ENCODE assay signal across 26 cellular contexts in the genomic region with DNA sequence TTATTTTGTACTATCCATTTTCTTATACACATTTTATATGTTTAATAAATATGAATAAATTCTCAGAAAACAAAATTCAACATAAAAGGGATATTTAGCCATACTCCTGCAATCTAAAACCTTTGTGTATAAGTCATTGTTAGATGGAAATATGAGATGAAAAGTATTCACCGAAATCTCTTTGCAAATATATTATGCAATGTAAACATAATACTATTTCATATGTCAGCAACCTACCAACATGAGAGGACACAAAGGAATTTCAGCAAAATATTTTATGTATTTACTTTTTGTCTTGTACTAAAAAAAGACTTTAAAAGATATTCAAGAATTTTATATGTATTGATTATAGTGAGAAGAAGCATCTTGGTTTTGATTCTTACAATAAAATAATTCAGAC.
DNase-seq lines count a peak whose midpoint lies in the region; ATAC-seq, FAIRE-seq and TF ChIP-seq lines count a peak whose summit lies in the region.
"Had no signal": no experiment of that assay in that cellular context is flagged by ENCODE, and none has a peak within 500 bp of the region (broad histone marks: within the 10 kb centered on the region; RNA-seq: fewer than 3 reads in every experiment).

No MANE protein-coding gene starts in this region.

- H3K4me1 ChIP-seq in PC-3 (ENCODE audit: insufficient read depth, low read length), result 0 out of 2 replicates have a peak, but pooled peaks cover 5% of the 10 kb centered on the region
- H3K4me1 ChIP-seq in kidney (ENCODE audit: control insufficient read depth in 1 of 2, insufficient read depth in 1 of 2, low read depth in 1 of 2, low read length in 2 of 2), result no peaks in the 10 kb centered on the region
- no peaks in the 10 kb centered on the region for H3K4me1 ChIP-seq in colonic mucosa
- H3K4me1 ChIP-seq: BE2C, BLaER1 had no signal

- no peak overlapping the region for H2AFZ ChIP-seq in PC-3 (ENCODE audit: low read length)

- no peaks in the 10 kb centered on the region for H3K9me2 ChIP-seq in PC-3 (replicated peaks; ENCODE audit: low read length)

- ATAC-seq in PC-3 (peak; percentile 78), HG03565 (IDR thresholded peaks at IDR 0.05; ENCODE audit: unreplicated experiment) (no peak), HG03378 (IDR thresholded peaks at IDR 0.05; ENCODE audit: unreplicated experiment) (no peak)

- BruUV-seq in PC-3 (replicated peaks; lab: Mats Ljungman, UMichigan), result no TSS peak

- H3K79me2 ChIP-seq in PC-3 (ENCODE audit: low read length), result no peaks in the 10 kb centered on the region

- no peak overlapping the region for H3K9ac ChIP-seq in PC-3 (ENCODE audit: low read length)
- H3K9ac ChIP-seq in kidney (ENCODE audit: low read length in 2 of 2), result no peak overlapping the region
- no peak overlapping the region for H3K9ac ChIP-seq in colonic mucosa (ENCODE audit: low read depth in 2 of 2, low read length in 2 of 2)
- H3K9ac ChIP-seq: BLaER1 had no signal

- H4K20me1 ChIP-seq in PC-3 (ENCODE audit: low read length), result no peaks in the 10 kb centered on the region
- H4K20me1 ChIP-seq: BLaER1 had no signal

- H3K27ac ChIP-seq in PC-3 (ENCODE audit: low read length) (no peak overlapping the region), kidney (ENCODE audit: low read depth in 2 of 2, low read length in 2 of 2) (no peak overlapping the region), colonic mucosa (no peak overlapping the region)
- H3K27ac ChIP-seq: BLaER1 had no signal

- TF ChIP-seq CTCF in PC-3 (conservative IDR thresholded peaks at IDR 0.05; ENCODE audit: low read depth, low read length) (no peak), bronchial epithelial cell (IDR thresholded peaks at IDR 0.05; ENCODE audit: insufficient read depth, low read length, severe bottlenecking) (no peak), kidney (IDR thresholded peaks at IDR 0.05; ENCODE audit: borderline replicate concordance, extremely low read depth, insufficient read depth) (no peak), colonic mucosa (IDR thresholded peaks at IDR 0.05) (no peak)

- H3K4me2 ChIP-seq in PC-3 (ENCODE audit: low read length), result no peak overlapping the region
- H3K4me2 ChIP-seq: BLaER1 had no signal

- CTCF ChIA-PET in PC-3 (lab: Charles Lee), result no interaction called here

- H3F3A ChIP-seq in PC-3 (ENCODE audit: low read length, unreplicated experiment), result no peaks in the 10 kb centered on the region

- intact Hi-C loops in PC-3 (cut with micrococcal nuclease) (no loop called here), kidney (cut with DNase I) (no loop called here), colonic mucosa (cut with DNase I) (no loop called here)

- H3K36me3 ChIP-seq in PC-3 (ENCODE audit: low read depth, low read length) (no peaks in the 10 kb centered on the region), bronchial epithelial cell (ENCODE audit: control insufficient read depth, insufficient read depth, low read length) (no peaks in the 10 kb centered on the region), kidney (ENCODE audit: control insufficient read depth in 1 of 2, insufficient read depth in 2 of 2, low read length in 2 of 2) (no peaks in the 10 kb centered on the region), colonic mucosa (no peaks in the 10 kb centered on the region)
- H3K36me3 ChIP-seq: BE2C, BLaER1 had no signal

- DNase-seq in DMS53 treated with DMSO at 0.1 percent for 48 hours (lab: John Stamatoyannopoulos, UW; ENCODE audit: unreplicated experiment), result peak; percentile 3
- peak; percentile 55 for DNase-seq in PC-3
- peak; percentile 10 for DNase-seq in bronchial epithelial cell (ENCODE audit: low read depth)
- no peak for DNase-seq in kidney
- no peak for DNase-seq in colonic mucosa
- no peak for DNase-seq in NCI-H1694 treated with DMSO at 0.1 percent for 48 hours (lab: John Stamatoyannopoulos, UW)
- DNase-seq: 8988T; ACHN; BE2C; C1 segment of cervical spinal cord; CD4-positive, alpha-beta memory T cell; CD4-positive, CD25-positive, alpha-beta regulatory T cell; CD8-positive, alpha-beta memory T cell; COR-L47; DMS 273 treated with DMSO at 0.1 percent for 48 hours; DMS153; DMS79; DND-41; EL; GF-D8 had no signal

- H3K27me3 ChIP-seq in PC-3 (ENCODE audit: low read length), result no peaks in the 10 kb centered on the region
- no peaks in the 10 kb centered on the region for H3K27me3 ChIP-seq in bronchial epithelial cell (ENCODE audit: control insufficient read depth, insufficient read depth, low read length)
- H3K27me3 ChIP-seq in colonic mucosa, result no peaks in the 10 kb centered on the region
- H3K27me3 ChIP-seq: BE2C, BLaER1 had no signal

- FAIRE-seq in bronchial epithelial cell (lab: Jason Lieb, UNC) (no peak), kidney (lab: Jason Lieb, UNC) (peak; percentile 29)
- FAIRE-seq: A204.1, GM12891, GM19239 had no signal

- no peak overlapping the region for H3K4me3 ChIP-seq in PC-3 (ENCODE audit: low read length)
- no peak overlapping the region for H3K4me3 ChIP-seq in bronchial epithelial cell (ENCODE audit: low read depth, low read length)
- no peak overlapping the region for H3K4me3 ChIP-seq in kidney (ENCODE audit: low read length in 2 of 2)
- H3K4me3 ChIP-seq in colonic mucosa, result no peak overlapping the region
- H3K4me3 ChIP-seq: BLaER1 had no signal

- H3K9me3 ChIP-seq in PC-3 (ENCODE audit: low read length), result no peaks in the 10 kb centered on the region
- H3K9me3 ChIP-seq in kidney (ENCODE audit: control insufficient read depth in 1 of 2, low read length in 2 of 2), result no peaks in the 10 kb centered on the region
- H3K9me3 ChIP-seq in colonic mucosa, result no peaks in the 10 kb centered on the region
- H3K9me3 ChIP-seq: BE2C, BLaER1 had no signal

- POLR2A ChIA-PET in PC-3 (lab: Charles Lee; ENCODE audit: unreplicated experiment), result no interaction called here

Comparison
In these comparisons a context has a peak if more than half of its experiments do, and no peak if none do; other contexts are left out.
1. DNase-seq: peak in DMS53 treated with DMSO at 0.1 percent for 48 hours (single experiment), PC-3 (single experiment) and bronchial epithelial cell (single experiment); none in kidney (single experiment), colonic mucosa (single experiment) and NCI-H1694 treated with DMSO at 0.1 percent for 48 hours (single experiment).